In genomic region chr1:161298116-161298515, GRCh38 we compare ENCODE assay signal across 19 cellular contexts. TPM values are rescaled to one million over a fixed set of nuclear protein-coding genes. Genes with fewer than 3 reads are reported as not detected.
DNase-seq lines count a peak whose midpoint lies in the region; ATAC-seq and TF ChIP-seq lines count a peak whose summit lies in the region.
"Had no signal": no experiment of that assay in that cellular context is flagged by ENCODE, and none has a peak within 500 bp of the region (broad histone marks: within the 10 kb centered on the region; RNA-seq: fewer than 3 reads in every experiment).

No MANE protein-coding gene starts in this region.

- H2AFZ ChIP-seq in OCI-LY3 (ENCODE audit: low read depth, low read length): no peak overlapping the region

- no peak for TF ChIP-seq CTCF in GM13976 (IDR thresholded peaks at IDR 0.05; ENCODE audit: borderline replicate concordance, control extremely low read depth, extremely low read depth, insufficient read depth, missing control alignments)
- no peak for TF ChIP-seq CTCF in OCI-LY3 (IDR thresholded peaks at IDR 0.05; ENCODE audit: low read depth, low read length)
- no peak for TF ChIP-seq CTCF in neutrophil (IDR thresholded peaks at IDR 0.05)

- peak; percentile 71 for DNase-seq in GM13976 (ENCODE audit: low spot score)
- DNase-seq in H4 (ENCODE audit: low spot score): no peak
- DNase-seq in NCI-H146 treated with DMSO at 0.1 percent for 48 hours (lab: John Stamatoyannopoulos, UW; ENCODE audit: unreplicated experiment): no peak
- DNase-seq: activated CD4-positive, alpha-beta T cell treated with anti-CD3 and anti-CD28 coated beads for 4 hours; activated gamma-delta T cell treated with Interleukin-2 at 50 U/mL for 16 hours; naive thymus-derived CD8-positive, alpha-beta T cell; NCI-H1417; NK-92 treated with Interleukin-12 subunit alpha and Interleukin-12 subunit beta, amount 100 ng/mL, for 24 hours; posterior cingulate gyrus; SHP77 treated with DMSO at 0.1 percent for 48 hours; stimulated activated CD4-positive, alpha-beta T cell treated with anti-CD3 and anti-CD28 coated beads, Interleukin-4, amount 100 ng/mL, for 24 hours; T1000 had no signal

- no peak overlapping the region for H3K27ac ChIP-seq in OCI-LY3 (ENCODE audit: low read length)
- H3K27ac ChIP-seq in neutrophil: peak overlapping the region; percentile 50
- H3K27ac ChIP-seq: KMS-11, suprapubic skin had no signal

- H3K79me2 ChIP-seq in OCI-LY3 (ENCODE audit: low read length): no peaks in the 10 kb centered on the region

- peak overlapping the region; percentile 47 for H3K4me2 ChIP-seq in OCI-LY3 (ENCODE audit: low read length)
- H3K4me2 ChIP-seq: KMS-11 had no signal

- H3K9me3 ChIP-seq in OCI-LY3 (ENCODE audit: insufficient read depth, low read length) (no peaks in the 10 kb centered on the region), neutrophil (no peaks in the 10 kb centered on the region)
- H3K9me3 ChIP-seq: suprapubic skin had no signal

- peak; percentile 54 for ATAC-seq in HG03135 (IDR thresholded peaks at IDR 0.05; ENCODE audit: unreplicated experiment)
- no peak for ATAC-seq in GM21528 (IDR thresholded peaks at IDR 0.05; ENCODE audit: low FRiP score, unreplicated experiment)
- ATAC-seq: naive thymus-derived CD8-positive, alpha-beta T cell had no signal

- no peaks in the 10 kb centered on the region for H4K20me1 ChIP-seq in OCI-LY3 (ENCODE audit: insufficient read depth, low read length)

- H3K36me3 ChIP-seq in OCI-LY3 (replicated peaks; ENCODE audit: low read depth, low read length) (no peaks in the 10 kb centered on the region), neutrophil (no peaks in the 10 kb centered on the region)
- H3K36me3 ChIP-seq: suprapubic skin had no signal

- H3K4me3 ChIP-seq in OCI-LY3 (ENCODE audit: low read length) (no peak overlapping the region), neutrophil (ENCODE audit: low read depth in 1 of 2, low read length in 1 of 2) (no peak overlapping the region)
- H3K4me3 ChIP-seq: suprapubic skin had no signal

- no peak overlapping the region for H3K9ac ChIP-seq in OCI-LY3 (ENCODE audit: low read length)
- H3K9ac ChIP-seq: KMS-11 had no signal

- in situ Hi-C loops in GM13976 (cut with MboI; ENCODE audit: low sequenced_read_pairs, unreplicated experiment): no loop called here

- H3K4me1 ChIP-seq in OCI-LY3 (ENCODE audit: low read length): peaks cover 16% of the 10 kb centered on the region
- H3K4me1 ChIP-seq in neutrophil (ENCODE audit: control insufficient read depth in 1 of 2, insufficient read depth in 1 of 2, low read depth in 1 of 2, low read length in 1 of 2): peaks cover 24 to 29% of the 10 kb centered on the region in 2 experiments
- H3K4me1 ChIP-seq: suprapubic skin had no signal

- H3K27me3 ChIP-seq in OCI-LY3 (ENCODE audit: low read depth, low read length) (no peaks in the 10 kb centered on the region), neutrophil (no peaks in the 10 kb centered on the region)
- H3K27me3 ChIP-seq: suprapubic skin had no signal

RNA-seq across cellular contexts. Expression of gene MPZ, which starts 11.7 kb away (rescaled TPM):
- 0.27 and 0.39 TPM in 2 replicates for total RNA-seq in H4 (2014; rRNA removed; shearing (Covaris generic))

RNA-seq across cellular contexts. Expression of gene SDHC, which starts 16.1 kb away (rescaled TPM):
- total RNA-seq in H4 (2014; rRNA removed; shearing (Covaris generic)): 33.2 and 42.6 TPM in 2 replicates

RNA-seq across cellular contexts. Expression of gene PCP4L1, which starts 39.6 kb away (rescaled TPM):
- not detected in 2 replicates for total RNA-seq in H4 (2014; rRNA removed; shearing (Covaris generic))
- total RNA-seq: astrocyte; naive thymus-derived CD8-positive, alpha-beta T cell had no signal
